10 cellular contexts compared by ENCODE assay signal in genomic region chr4:119498520-119498919, GRCh38.
DNase-seq lines count a peak whose midpoint lies in the region; ATAC-seq and TF ChIP-seq lines count a peak whose summit lies in the region.
"Had no signal": no experiment of that assay in that cellular context is flagged by ENCODE, and none has a peak within 500 bp of the region (broad histone marks: within the 10 kb centered on the region; RNA-seq: fewer than 3 reads in every experiment).

No MANE protein-coding gene starts in this region.

- no peaks in the 10 kb centered on the region for H3K9me3 ChIP-seq in body of pancreas

- peaks cover 0 to 20% of the 10 kb centered on the region in 2 donors for H3K36me3 ChIP-seq in body of pancreas (replicated peaks in 1 of 2; ENCODE audit: insufficient read depth in 1 of 2, low read depth in 2 of 2)

- intact Hi-C loops in body of pancreas (cut with DNase I) = no loop called here

- no peak for TF ChIP-seq CTCF in body of pancreas (IDR thresholded peaks at IDR 0.05)

- H3K4me1 ChIP-seq in body of pancreas = no peaks in the 10 kb centered on the region

- 71 to 74% methylated on average over 3 of the region's 3 CpGs for WGBS in body of pancreas, 2 donors

- H3K27me3 ChIP-seq in body of pancreas (no peaks in the 10 kb centered on the region), layer of hippocampus (ENCODE audit: control insufficient read depth, insufficient read depth, low read length) (no peaks in the 10 kb centered on the region)

- H3K27ac ChIP-seq in body of pancreas (peak overlapping the region in 2 of 4 donors; percentile 9 to 20), layer of hippocampus (ENCODE audit: low read depth, low read length) (peak overlapping the region; percentile 53)

- no peak for TF ChIP-seq POLR2A in body of pancreas (IDR thresholded peaks at IDR 0.05)

- no peak overlapping the region for H3K4me3 ChIP-seq in body of pancreas

- ATAC-seq in body of pancreas = peak; percentile 67
- ATAC-seq: activated T-cell treated with anti-CD3 and anti-CD28 coated beads, Interleukin-2, amount 50 U/mL, for 4 hours had no signal

- DNase-seq in NCI-H187 treated with DMSO at 0.1 percent for 48 hours (lab: John Stamatoyannopoulos, UW) (peak; percentile 73), body of pancreas (peak in 3 of 4 donors; percentile 19 to 43 (median 40)), smooth muscle cell of the brain vasculature (ENCODE audit: low read depth, low spot score) (peak; percentile 74), NCI-H1930 (lab: John Stamatoyannopoulos, UW) (no peak), AG20443 (ENCODE audit: low spot score) (no peak), NK-92 (lab: John Stamatoyannopoulos, UW; ENCODE audit: unreplicated experiment) (no peak)
- DNase-seq in activated naive CD4-positive, alpha-beta T cell (lab: John Stamatoyannopoulos, UW) = no peak
- DNase-seq: activated T-cell treated with anti-CD3 and anti-CD28 coated beads, Interleukin-2, amount 50 U/mL, for 4 hours; trophoblast cell had no signal

Comparison
In these comparisons a context has a peak if more than half of its experiments do, and no peak if none do; other contexts are left out.
1. DNase-seq: peak in NCI-H187 treated with DMSO at 0.1 percent for 48 hours (single experiment), body of pancreas (3 of 4) and smooth muscle cell of the brain vasculature (single experiment); none in NCI-H1930 (0 of 2), activated naive CD4-positive, alpha-beta T cell (0 of 4), AG20443 (single experiment) and NK-92 (single experiment).